ENCODE assay signal across 15 cellular contexts in genomic region chr12:132146098-132146497, GRCh38. TPM values are rescaled to one million over a fixed set of nuclear protein-coding genes. Genes with fewer than 3 reads are reported as not detected.
DNase-seq lines count a peak whose midpoint lies in the region; ATAC-seq, FAIRE-seq and TF ChIP-seq lines count a peak whose summit lies in the region.
"Had no signal": no experiment of that assay in that cellular context is flagged by ENCODE, and none has a peak within 500 bp of the region (broad histone marks: within the 10 kb centered on the region; RNA-seq: fewer than 3 reads in every experiment).

No MANE protein-coding gene starts in this region.

- no peaks in the 10 kb centered on the region for H3K9me3 Mint-ChIP-seq in T-helper 2 cell treated with Interferon-gamma antibody and Interleukin-4, amounts not matched to agents 5 μg/mL and 100 μg/mL, for 36 hours
- no peaks in the 10 kb centered on the region for H3K9me3 Mint-ChIP-seq in Calu3 (ENCODE audit: low read depth, unreplicated experiment)
- H3K9me3 Mint-ChIP-seq in activated naive CD8-positive, alpha-beta T cell treated with anti-CD3 and anti-CD28 coated beads, Interleukin-2, amount 10 ng/mL, durations not matched to agents 7 days and 5 days, result no peaks in the 10 kb centered on the region
- H3K9me3 Mint-ChIP-seq in nephron, result no peaks in the 10 kb centered on the region

- peak overlapping the region; percentile 83 for H3K27ac Mint-ChIP-seq in T-helper 2 cell treated with Interferon-gamma antibody and Interleukin-4, amounts not matched to agents 5 μg/mL and 100 μg/mL, for 36 hours
- H3K27ac Mint-ChIP-seq in Calu3 (ENCODE audit: unreplicated experiment), result no peak overlapping the region
- peak overlapping the region; percentile 74 for H3K27ac Mint-ChIP-seq in activated naive CD8-positive, alpha-beta T cell treated with anti-CD3 and anti-CD28 coated beads, Interleukin-2, amount 10 ng/mL, durations not matched to agents 7 days and 5 days
- H3K27ac Mint-ChIP-seq in nephron, result no peak overlapping the region

- TF ChIP-seq CTCF in Calu3 (IDR thresholded peaks at IDR 0.05; ENCODE audit: unreplicated experiment) (no peak), nephron (IDR thresholded peaks at IDR 0.05; ENCODE audit: unreplicated experiment in 3 of 3) (no peak), D721Med (IDR thresholded peaks at IDR 0.05; ENCODE audit: insufficient read depth, missing control alignments) (no peak)

- no peak for ATAC-seq in activated naive CD8-positive, alpha-beta T cell treated with anti-CD3 and anti-CD28 coated beads, Interleukin-2, amount 10 ng/mL, durations not matched to agents 7 days and 5 days (ENCODE audit: low read depth)
- ATAC-seq: activated CD4-positive, CD25-positive, alpha-beta regulatory T cell treated with anti-CD3 and anti-CD28 coated beads, Interleukin-2, amount 50 U/mL, for 24 hours had no signal

- H3K27me3 Mint-ChIP-seq in T-helper 2 cell treated with Interferon-gamma antibody and Interleukin-4, amounts not matched to agents 5 μg/mL and 100 μg/mL, for 36 hours (ENCODE audit: low read depth), result no peaks in the 10 kb centered on the region
- H3K27me3 Mint-ChIP-seq in Calu3 (ENCODE audit: unreplicated experiment) (no peaks in the 10 kb centered on the region), nephron (ENCODE audit: low read depth) (no peaks in the 10 kb centered on the region)
- no peaks in the 10 kb centered on the region for H3K27me3 Mint-ChIP-seq in activated naive CD8-positive, alpha-beta T cell treated with anti-CD3 and anti-CD28 coated beads, Interleukin-2, amount 10 ng/mL, durations not matched to agents 7 days and 5 days

- intact Hi-C loops in Calu3 (cut with micrococcal nuclease; ENCODE audit: unreplicated experiment), result no loop called here

- peak overlapping the region; percentile 84 for H3K4me3 Mint-ChIP-seq in T-helper 2 cell treated with Interferon-gamma antibody and Interleukin-4, amounts not matched to agents 5 μg/mL and 100 μg/mL, for 36 hours
- peak overlapping the region; percentile 95 for H3K4me3 Mint-ChIP-seq in Calu3 (ENCODE audit: low read depth, unreplicated experiment)
- peak overlapping the region; percentile 94 for H3K4me3 Mint-ChIP-seq in activated naive CD8-positive, alpha-beta T cell treated with anti-CD3 and anti-CD28 coated beads, Interleukin-2, amount 10 ng/mL, durations not matched to agents 7 days and 5 days
- H3K4me3 Mint-ChIP-seq in nephron, result peak overlapping the region; percentile 88 to 93 (median 93)

- peaks cover 3% of the 10 kb centered on the region for H3K36me3 Mint-ChIP-seq in T-helper 2 cell treated with Interferon-gamma antibody and Interleukin-4, amounts not matched to agents 5 μg/mL and 100 μg/mL, for 36 hours (ENCODE audit: low read depth)
- H3K36me3 Mint-ChIP-seq in Calu3 (ENCODE audit: insufficient read depth, unreplicated experiment) (peaks cover 61% of the 10 kb centered on the region), nephron (ENCODE audit: low read depth) (peaks cover 15% of the 10 kb centered on the region)
- peaks cover 4% of the 10 kb centered on the region for H3K36me3 Mint-ChIP-seq in activated naive CD8-positive, alpha-beta T cell treated with anti-CD3 and anti-CD28 coated beads, Interleukin-2, amount 10 ng/mL, durations not matched to agents 7 days and 5 days

- DNase-seq in T-helper 2 cell treated with Interferon-gamma antibody and Interleukin-4, amounts not matched to agents 5 μg/mL and 100 μg/mL, for 36 hours (ENCODE audit: low spot score), result no peak
- DNase-seq in T-helper 2 cell (no peak), Calu3 (no peak), D721Med (ENCODE audit: insufficient read length, low spot score) (no peak), epidermal melanocyte (ENCODE audit: insufficient read length, low spot score) (no peak)
- no peak for DNase-seq in activated naive CD8-positive, alpha-beta T cell treated with anti-CD3 and anti-CD28 coated beads, Interleukin-2, amount 10 ng/mL, durations not matched to agents 7 days and 5 days
- DNase-seq in stimulated activated CD4-positive, alpha-beta T cell treated with anti-CD3 and anti-CD28 coated beads, Interleukin-15, amount 100 ng/mL, for 24 hours, result no peak
- DNase-seq: COR-L47, NCI-H1930, NCI-H774, tibial artery had no signal

- FAIRE-seq in D721Med (lab: Jason Lieb, UNC), result no peak
- FAIRE-seq: A204.1, islet of Langerhans had no signal

- BruUV-seq in Calu3 (replicated peaks; lab: Mats Ljungman, UMichigan), result no TSS peak

- peaks cover 19% of the 10 kb centered on the region for H3K4me1 Mint-ChIP-seq in T-helper 2 cell treated with Interferon-gamma antibody and Interleukin-4, amounts not matched to agents 5 μg/mL and 100 μg/mL, for 36 hours (ENCODE audit: low read depth)
- H3K4me1 Mint-ChIP-seq in Calu3 (ENCODE audit: low read depth, unreplicated experiment) (peaks cover 20% of the 10 kb centered on the region), nephron (peaks cover 10% of the 10 kb centered on the region)
- H3K4me1 Mint-ChIP-seq in activated naive CD8-positive, alpha-beta T cell treated with anti-CD3 and anti-CD28 coated beads, Interleukin-2, amount 10 ng/mL, durations not matched to agents 7 days and 5 days, result peaks cover 19% of the 10 kb centered on the region

- CTCF ChIA-PET in Calu3 (lab: Charles Lee), result no interaction called here

- POLR2A ChIA-PET in activated naive CD8-positive, alpha-beta T cell treated with anti-CD3 and anti-CD28 coated beads, Interleukin-2, amount 10 ng/mL, durations not matched to agents 7 days and 5 days (lab: Charles Lee), result interaction anchor here (1.1 kb wide), 1 partner anchor 16 kb away, joined by 3 read pairs; no protein-coding TSS in a partner anchor

RNA-seq across cellular contexts. Expression of gene NOC4L, which starts 1.8 kb away (rescaled TPM):
- 62.5 and 67.3 TPM in 2 replicates for total RNA-seq in Calu3 (2022)
- 10 to 100 TPM; 29.3 to 29.4 TPM for total RNA-seq in activated naive CD8-positive, alpha-beta T cell treated with anti-CD3 and anti-CD28 coated beads, Interleukin-2, amount 10 ng/mL, durations not matched to agents 7 days and 5 days

RNA-seq across cellular contexts. Expression of gene DDX51, which starts 2.0 kb away (rescaled TPM):
- total RNA-seq in Calu3 (2022), result 46.3 and 48.0 TPM in 2 replicates
- total RNA-seq in activated naive CD8-positive, alpha-beta T cell treated with anti-CD3 and anti-CD28 coated beads, Interleukin-2, amount 10 ng/mL, durations not matched to agents 7 days and 5 days, result 10 to 100 TPM; 31.9 to 33.5 TPM

Comparison
In these comparisons a context has a peak if more than half of its experiments do, and no peak if none do; other contexts are left out.
1. H3K27ac Mint-ChIP-seq: peak in T-helper 2 cell treated with Interferon-gamma antibody and Interleukin-4, amounts not matched to agents 5 μg/mL and 100 μg/mL, for 36 hours (single experiment) and activated naive CD8-positive, alpha-beta T cell treated with anti-CD3 and anti-CD28 coated beads, Interleukin-2, amount 10 ng/mL, durations not matched to agents 7 days and 5 days (single experiment); none in Calu3 (single experiment) and nephron (0 of 3).
2. Peak in every context shown above with its lines, with median percentiles within 50 percentile points of each other: H3K4me3 Mint-ChIP-seq.